Comparison of ENCODE assay signal across 8 cellular contexts in the genomic region with DNA sequence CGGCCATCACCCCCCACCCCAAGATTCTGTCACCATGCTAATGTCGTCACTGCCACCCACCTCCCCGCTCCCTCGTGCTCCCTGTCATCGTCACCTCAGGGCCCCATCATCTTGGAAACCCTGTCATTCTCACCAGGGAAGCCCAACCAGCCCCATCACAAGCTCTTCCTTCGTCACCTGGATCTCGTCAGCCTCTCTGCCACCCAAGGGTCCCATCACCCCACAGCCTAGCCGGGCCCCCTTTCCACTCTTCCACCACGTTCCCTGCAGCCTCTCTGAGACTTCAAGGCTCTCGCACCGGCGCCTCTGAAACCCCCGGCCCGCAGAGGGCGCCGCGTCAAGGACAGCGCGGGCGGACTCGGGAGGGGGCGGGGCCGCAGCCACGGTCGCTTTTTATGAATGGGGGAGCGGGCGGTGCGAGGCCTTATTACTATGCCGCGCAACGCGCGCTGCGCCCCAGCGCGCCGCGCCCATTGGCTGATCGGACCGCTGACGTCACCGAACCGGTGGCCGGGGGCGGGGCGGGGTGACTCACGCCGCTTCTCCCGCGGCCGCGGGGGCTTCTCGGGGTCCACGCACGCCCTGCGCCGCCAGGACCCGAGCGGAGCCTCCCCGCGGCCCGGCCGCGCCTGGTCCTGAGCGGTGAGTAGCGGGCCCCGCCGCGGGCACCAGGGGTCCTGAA. TPM values are rescaled to one million over a fixed set of nuclear protein-coding genes. Genes with fewer than 3 reads are reported as not detected.
DNase-seq lines count a peak whose midpoint lies in the region; ATAC-seq and TF ChIP-seq lines count a peak whose summit lies in the region.

A gene with protein sequence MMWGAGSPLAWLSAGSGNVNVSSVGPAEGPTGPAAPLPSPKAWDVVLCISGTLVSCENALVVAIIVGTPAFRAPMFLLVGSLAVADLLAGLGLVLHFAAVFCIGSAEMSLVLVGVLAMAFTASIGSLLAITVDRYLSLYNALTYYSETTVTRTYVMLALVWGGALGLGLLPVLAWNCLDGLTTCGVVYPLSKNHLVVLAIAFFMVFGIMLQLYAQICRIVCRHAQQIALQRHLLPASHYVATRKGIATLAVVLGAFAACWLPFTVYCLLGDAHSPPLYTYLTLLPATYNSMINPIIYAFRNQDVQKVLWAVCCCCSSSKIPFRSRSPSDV (plus strand): TSS at position 527 of the 682 bp plus-strand sequence. CDS start 1,177 bp downstream, outside the sequence.

- TF ChIP-seq CTCF in DND-41 (IDR thresholded peaks at IDR 0.05; ENCODE audit: borderline replicate concordance, extremely low read depth, low read length, poor library complexity, severe bottlenecking) (peak; percentile 5), GM23338 (conservative IDR thresholded peaks at IDR 0.05; ENCODE audit: low read depth in 2 of 2) (peak; percentile 46 to 82), fibroblast of villous mesenchyme (IDR thresholded peaks at IDR 0.05; ENCODE audit: insufficient read depth, low read depth, low read length) (peak; percentile 58), neural progenitor cell (IDR thresholded peaks at IDR 0.05) (peak; percentile 64), stomach (IDR thresholded peaks at IDR 0.05) (peak in 5 of 7 experiments; percentile 13 to 53 (median 33))

- ATAC-seq in DND-41 (ENCODE audit: insufficient read depth, low read depth), result no peak
- ATAC-seq in GM23338, result peak; percentile 72

- H4K20me1 ChIP-seq in DND-41 (ENCODE audit: insufficient read depth, low read length), result no peaks in the 10 kb centered on the region
- no peaks in the 10 kb centered on the region for H4K20me1 ChIP-seq in GM23338 (replicated peaks; ENCODE audit: insufficient read depth)
- H4K20me1 ChIP-seq in neural progenitor cell (ENCODE audit: low read depth), result no peaks in the 10 kb centered on the region

- H3K4me1 Mint-ChIP-seq in GM23338, result peaks cover 29% of the 10 kb centered on the region
- peaks cover 27% of the 10 kb centered on the region for H3K4me1 Mint-ChIP-seq in neural progenitor cell

- H3K27me3 ChIP-seq in DND-41 (ENCODE audit: insufficient read depth, low read length, poor library complexity), result no peaks in the 10 kb centered on the region
- H3K27me3 ChIP-seq in GM23338 (ENCODE audit: insufficient read depth), result no peaks in the 10 kb centered on the region
- H3K27me3 ChIP-seq in neural progenitor cell, result no peaks in the 10 kb centered on the region
- H3K27me3 ChIP-seq in stomach, result peaks cover 0 to 6% (median 0%) of the 10 kb centered on the region in 3 donors

- no peaks in the 10 kb centered on the region for H3K9me2 ChIP-seq in GM23338 (ENCODE audit: insufficient read depth)

- H3K4me2 ChIP-seq in DND-41 (ENCODE audit: insufficient read depth, low read length) (no peak within 1 kb of the TSS), GM23338 (peak within 1 kb of the TSS; percentile 89), neural progenitor cell (peak within 1 kb of the TSS; percentile 88)

- no peak for TF ChIP-seq EP300 in stomach (IDR thresholded peaks at IDR 0.05)

- H3K9me3 ChIP-seq in DND-41 (ENCODE audit: insufficient read depth, low read length, severe bottlenecking) (no peaks in the 10 kb centered on the region), neural progenitor cell (ENCODE audit: low read depth) (no peaks in the 10 kb centered on the region), stomach (no peaks in the 10 kb centered on the region)

- H3K4me1 ChIP-seq in DND-41 (ENCODE audit: insufficient read depth, low read length), result peaks cover 5% of the 10 kb centered on the region; the same call in 1 of the 2 replicates
- H3K4me1 ChIP-seq in GM23338 (ENCODE audit: insufficient read depth), result peaks cover 12% of the 10 kb centered on the region
- H3K4me1 ChIP-seq in neural progenitor cell, result peaks cover 11% of the 10 kb centered on the region
- H3K4me1 ChIP-seq in stomach, result peaks cover 22 to 39% (median 25%) of the 10 kb centered on the region in 4 donors

- H3K36me3 Mint-ChIP-seq in GM23338 (ENCODE audit: low read depth), result peaks cover 5% of the 10 kb centered on the region; the same call in 1 of the 3 replicates
- no peaks in the 10 kb centered on the region for H3K36me3 Mint-ChIP-seq in neural progenitor cell

- peak within 1 kb of the TSS; percentile 90 for H3K27ac Mint-ChIP-seq in GM23338
- H3K27ac Mint-ChIP-seq in neural progenitor cell, result peak within 1 kb of the TSS; percentile 86

- WGBS in stomach, 5 donors, result 1 to 4% (median 2%) methylated on average over 17 to 69 of the region's 69 CpGs

- H3K9ac ChIP-seq in DND-41 (ENCODE audit: low read depth, low read length) (no peak within 1 kb of the TSS), neural progenitor cell (no peak within 1 kb of the TSS)

- peaks cover 7% of the 10 kb centered on the region; the same call in 1 of the 2 replicates for H3F3A ChIP-seq in GM23338 (replicated peaks; ENCODE audit: low read depth)
- peaks cover 6% of the 10 kb centered on the region for H3F3A ChIP-seq in neural progenitor cell (ENCODE audit: low read depth)

- H3K27me3 Mint-ChIP-seq in GM23338 (ENCODE audit: insufficient read depth, low read depth, poor library complexity) (peaks cover 33% of the 10 kb centered on the region), neural progenitor cell (ENCODE audit: insufficient read depth, low read depth) (peaks cover 11% of the 10 kb centered on the region)

- TF ChIP-seq POLR2A in stomach (IDR thresholded peaks at IDR 0.05), result no peak

- H3K4me3 Mint-ChIP-seq in GM23338 (peak within 1 kb of the TSS; percentile 92), neural progenitor cell (peak within 1 kb of the TSS; percentile 89)

- H3K79me2 ChIP-seq in DND-41 (ENCODE audit: insufficient read depth, low read length) (no peaks in the 10 kb centered on the region), GM23338 (replicated peaks; ENCODE audit: insufficient read depth) (no peaks in the 10 kb centered on the region), neural progenitor cell (ENCODE audit: low read depth) (no peaks in the 10 kb centered on the region)

- H3K4me3 ChIP-seq in DND-41 (ENCODE audit: low read depth in 1 of 2, low read length in 2 of 2) (no peak within 1 kb of the TSS), GM23338 (peak within 1 kb of the TSS; percentile 94), fibroblast of villous mesenchyme (ENCODE audit: low read depth, low read length) (peak within 1 kb of the TSS; percentile 72), neural progenitor cell (peak within 1 kb of the TSS; percentile 67), stomach (peak within 1 kb of the TSS; percentile 44 to 58 (median 50))

- intact Hi-C loops in stomach (cut with DNase I; ENCODE audit: low total_unique reads), result loop anchor here (5.0 kb wide), 2 partner anchors 35 to 90 kb away; no protein-coding TSS in a partner anchor

- H3K36me3 ChIP-seq in DND-41 (ENCODE audit: insufficient read depth, low read length), result no peaks in the 10 kb centered on the region
- no peaks in the 10 kb centered on the region for H3K36me3 ChIP-seq in GM23338 (ENCODE audit: insufficient read depth)
- H3K36me3 ChIP-seq in neural progenitor cell, result no peaks in the 10 kb centered on the region
- no peaks in the 10 kb centered on the region for H3K36me3 ChIP-seq in stomach

- H2AFZ ChIP-seq in DND-41 (ENCODE audit: low read depth, low read length) (no peak within 1 kb of the TSS), GM23338 (peak within 1 kb of the TSS; percentile 96), neural progenitor cell (replicated peaks) (peak within 1 kb of the TSS; percentile 96)

- no peak for DNase-seq in DND-41
- peak; percentile 97 for DNase-seq in GM23338 (ENCODE audit: low spot score)
- peak; percentile 96 for DNase-seq in LoVo (ENCODE audit: low spot score)
- peak; percentile 48 for DNase-seq in SHP77 treated with DMSO at 0.1 percent for 48 hours (lab: John Stamatoyannopoulos, UW)
- peak; percentile 90 for DNase-seq in activated gamma-delta T cell (lab: John Stamatoyannopoulos, UW)
- DNase-seq in fibroblast of villous mesenchyme (ENCODE audit: low read depth), result peak; percentile 94
- peak; percentile 96 for DNase-seq in neural progenitor cell (ENCODE audit: low spot score)
- DNase-seq in stomach, result peak; percentile 92

- H3K9me3 Mint-ChIP-seq in GM23338, result peaks cover 3% of the 10 kb centered on the region; the same call in 2 of the 3 replicates
- peaks cover 2% of the 10 kb centered on the region for H3K9me3 Mint-ChIP-seq in neural progenitor cell

- H3K27ac ChIP-seq in DND-41 (ENCODE audit: low read length), result no peak within 1 kb of the TSS
- H3K27ac ChIP-seq in GM23338 (ENCODE audit: low read depth), result no peak within 1 kb of the TSS
- H3K27ac ChIP-seq in neural progenitor cell, result no peak within 1 kb of the TSS
- H3K27ac ChIP-seq in stomach, result peak within 1 kb of the TSS; percentile 28 to 83 (median 67)

TF ChIP-seq in GM23338, 12 proteins besides CTCF, POLR2A, EP300 and RAD21:
- TF ChIP-seq POLR2AphosphoS5 (IDR thresholded peaks at IDR 0.05; ENCODE audit: low read depth) (peak; percentile 32; the same call in 1 of the 2 replicates), ZNF331 (CRISPR knock-in tag; IDR thresholded peaks at IDR 0.05; ENCODE audit: low read depth) (no peak), CREB1 (CRISPR knock-in tag; IDR thresholded peaks at IDR 0.05; ENCODE audit: low read depth) (peak; percentile 91)

RNA-seq across cellular contexts. Expression of the gene that starts here (rescaled TPM):
- 6.6 and 9.1 TPM in 2 replicates for total RNA-seq in GM23338 (2014; rRNA removed; shearing (Covaris generic))
- 5.8 and 5.9 TPM in 2 replicates for polyA plus RNA-seq in GM23338 (2016; fragmentation: Nextera tagmentation; extraction: Ambion mirVana)
- 0.64 and 0.86 TPM in 2 replicates for total RNA-seq in fibroblast of villous mesenchyme
- total RNA-seq in neural progenitor cell (ENCODE audit: low replicate concordance), result 3.0 and 3.1 TPM in 2 replicates
- total RNA-seq in stomach, result under 1 TPM in 2 of 5 donors, not detected in 3; 0.18 to 0.43 TPM
- polyA plus RNA-seq in stomach, result under 1 TPM in 2 of 3 donors, not detected in 1; 0.25 to 0.30 TPM

Comparison
In these comparisons a context has a peak if more than half of its experiments do, and no peak if none do; other contexts are left out.
1. Peak in DNase-seq and H3K4me3 ChIP-seq in fibroblast of villous mesenchyme; RNA of the gene not detected or under 1 TPM.
2. Peak in DNase-seq, H3K4me3 ChIP-seq and H3K27ac ChIP-seq in stomach; RNA of the gene not detected or under 1 TPM.
3. H3K4me3 ChIP-seq: peak in GM23338 (single experiment) and neural progenitor cell (single experiment); none in DND-41 (0 of 2).
4. CTCF ChIP-seq: peak in every context shown above with its lines; median percentile 64 in GM23338; 64 in neural progenitor cell; 58 in fibroblast of villous mesenchyme; 33 in stomach; 5 in DND-41.